ENCODE assay signal across 1 cellular context in the genomic region with DNA sequence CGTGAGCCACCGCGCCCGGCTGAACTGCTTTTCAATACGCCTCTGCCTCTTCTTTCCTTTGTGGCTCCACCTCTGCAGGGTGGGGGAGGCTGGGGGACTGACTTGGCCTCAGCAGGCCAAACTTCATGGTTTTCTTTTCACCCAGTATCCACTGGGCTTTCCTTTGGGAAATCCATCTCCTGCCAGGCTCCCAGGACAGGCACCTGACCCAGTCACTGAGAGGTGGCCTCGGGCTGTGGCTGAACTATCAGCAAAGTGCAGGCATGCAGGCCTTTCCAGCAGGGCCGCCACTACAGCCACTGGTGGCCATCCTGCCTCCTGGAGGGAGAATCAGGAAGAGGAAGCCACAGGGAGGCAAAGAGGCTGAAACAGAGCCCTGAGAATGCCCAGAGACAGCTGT.
TF ChIP-seq lines count a peak whose summit lies in the region.

No MANE protein-coding gene starts in this region.

TF ChIP-seq in H1, 55 proteins besides CTCF, POLR2A, EP300 and RAD21:
- TF ChIP-seq TCF12 (IDR thresholded peaks at IDR 0.05; ENCODE audit: low read depth, low read length): no peak
- TF ChIP-seq EGR1 (IDR thresholded peaks at IDR 0.05; ENCODE audit: borderline replicate concordance, low read depth, low read length): peak; percentile 6; the same call in 1 of the 2 replicates
